Comparison of ENCODE assay signal across 11 cellular contexts in the genomic region with DNA sequence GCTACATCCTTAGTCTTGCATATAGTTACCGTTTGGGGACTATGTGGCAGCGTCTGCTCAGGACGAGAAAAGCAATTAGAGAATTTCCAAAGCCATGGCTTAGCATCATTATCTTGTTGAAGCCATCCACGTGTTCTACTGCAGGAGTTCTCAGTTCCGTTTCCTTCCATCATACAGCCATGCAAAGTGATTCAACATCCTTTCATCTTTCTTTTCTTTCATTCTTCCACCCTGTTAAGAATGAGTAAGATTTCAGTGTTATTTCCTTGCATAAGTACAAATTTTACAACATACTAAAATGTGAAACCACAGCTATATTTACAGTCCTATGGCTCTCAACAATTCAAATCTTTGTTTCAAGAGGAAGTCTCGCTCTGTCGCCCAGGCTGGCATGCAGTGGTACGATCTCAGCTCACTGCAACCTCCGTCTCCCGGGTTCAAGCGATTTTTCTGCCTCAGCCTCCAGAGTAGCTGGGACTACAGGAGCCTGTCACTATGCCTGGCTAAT. TPM values are rescaled to one million over a fixed set of nuclear protein-coding genes. Genes with fewer than 3 reads are reported as not detected.
DNase-seq lines count a peak whose midpoint lies in the region; ATAC-seq and TF ChIP-seq lines count a peak whose summit lies in the region.
"Had no signal": no experiment of that assay in that cellular context is flagged by ENCODE, and none has a peak within 500 bp of the region (broad histone marks: within the 10 kb centered on the region; RNA-seq: fewer than 3 reads in every experiment).

No MANE protein-coding gene starts in this region.

- H3K4me1 Mint-ChIP-seq in CD14-positive monocyte: peaks cover 29% of the 10 kb centered on the region
- H3K4me1 Mint-ChIP-seq in IgD-negative memory B cell: peaks cover 44 to 61% (median 61%) of the 10 kb centered on the region in 3 donors

- H3K36me3 Mint-ChIP-seq in CD14-positive monocyte (peaks cover 52 to 62% of the 10 kb centered on the region in 2 donors), IgD-negative memory B cell (peaks cover 5% of the 10 kb centered on the region)

- intact Hi-C loops in CD14-positive monocyte (cut with micrococcal nuclease): loop anchor here in 1 of 2 donors (10.0 kb wide), 1 partner anchor 56 kb away; no protein-coding TSS in a partner anchor

- TF ChIP-seq CTCF in CD14-positive monocyte (IDR thresholded peaks at IDR 0.05): no peak

- no peak overlapping the region for H3K4me3 Mint-ChIP-seq in CD14-positive monocyte
- H3K4me3 Mint-ChIP-seq in IgD-negative memory B cell: peak overlapping the region; percentile 71 to 87 (median 80)

- no peaks in the 10 kb centered on the region for H3K9me3 Mint-ChIP-seq in CD14-positive monocyte
- no peaks in the 10 kb centered on the region for H3K9me3 Mint-ChIP-seq in IgD-negative memory B cell

- DNase-seq in CD14-positive monocyte (ENCODE audit: low spot score) (no peak), germinal center (ENCODE audit: low spot score) (peak; percentile 38), SK-N-DZ (ENCODE audit: low spot score) (no peak), NCI-H226 (no peak), retina (no peak)
- DNase-seq in activated CD8-positive, alpha-beta memory T cell treated with anti-CD3 and anti-CD28 coated beads for 24 hours: peak; percentile 65
- DNase-seq: left cardiac atrium, NCI-H524, Right ventricle myocardium superior had no signal

- no peak for ATAC-seq in GM21529 (IDR thresholded peaks at IDR 0.05; ENCODE audit: unreplicated experiment)
- ATAC-seq: left cardiac atrium had no signal

- peak overlapping the region; percentile 9 to 66 (median 40) for H3K27ac Mint-ChIP-seq in CD14-positive monocyte
- H3K27ac Mint-ChIP-seq in IgD-negative memory B cell: peak overlapping the region; percentile 94 to 99 (median 98)

- no peaks in the 10 kb centered on the region for H3K27me3 Mint-ChIP-seq in CD14-positive monocyte (ENCODE audit: low read depth in 3 of 3)
- no peaks in the 10 kb centered on the region for H3K27me3 Mint-ChIP-seq in IgD-negative memory B cell

RNA-seq across cellular contexts. Expression of gene MARF1, which starts 3.8 kb away (rescaled TPM):
- polyA plus RNA-seq in CD14-positive monocyte (1 to 10 TPM; 5.7 to 9.8 TPM), IgD-negative memory B cell (38.4 TPM)
- polyA plus RNA-seq in SK-N-DZ (2014; cell fraction: cytosol; rRNA removed): 8.9 and 9.2 TPM in 2 replicates
- polyA plus RNA-seq in SK-N-DZ (2014; cell fraction: nucleus; rRNA removed): 11.3 and 23.9 TPM in 2 replicates

RNA-seq across cellular contexts. Expression of gene NDE1, which starts 10.9 kb away (rescaled TPM):
- 10 to 100 TPM; 26.0 to 28.0 TPM for polyA plus RNA-seq in CD14-positive monocyte
- polyA plus RNA-seq in IgD-negative memory B cell: 79.2 TPM
- polyA plus RNA-seq in SK-N-DZ (2014; cell fraction: cytosol; rRNA removed): 45.1 and 58.2 TPM in 2 replicates
- polyA plus RNA-seq in SK-N-DZ (2014; cell fraction: nucleus; rRNA removed): 21.8 and 26.0 TPM in 2 replicates

Comparison
In these comparisons a context has a peak if more than half of its experiments do, and no peak if none do; other contexts are left out.
1. DNase-seq: peak in activated CD8-positive, alpha-beta memory T cell treated with anti-CD3 and anti-CD28 coated beads for 24 hours (single experiment) and germinal center (single experiment); none in CD14-positive monocyte (single experiment), SK-N-DZ (single experiment), NCI-H226 (single experiment) and retina (single experiment).
2. H3K4me3 Mint-ChIP-seq: peak in IgD-negative memory B cell (4 of 4); none in CD14-positive monocyte (0 of 2).